ENCODE assay signal across 13 cellular contexts in the genomic region with DNA sequence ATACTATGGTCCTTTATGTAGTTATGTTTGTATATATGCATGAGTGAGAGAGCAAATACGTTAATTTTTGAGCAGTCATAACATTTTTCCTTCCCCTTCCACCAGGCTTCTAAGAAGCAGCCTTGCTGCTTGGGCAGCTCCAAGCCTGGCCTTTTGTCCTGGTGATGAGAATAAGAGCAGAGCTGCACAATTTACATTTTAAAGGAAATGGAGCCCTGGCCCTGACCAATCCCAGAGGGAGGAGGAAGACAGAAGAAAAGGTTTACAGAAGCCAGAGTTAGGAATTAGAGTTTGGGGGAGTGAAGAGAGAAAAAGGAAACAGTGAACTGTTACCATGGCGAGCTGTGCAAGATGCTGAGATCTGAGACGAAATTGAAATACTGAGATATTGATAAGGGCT. TPM values are rescaled to one million over a fixed set of nuclear protein-coding genes. Genes with fewer than 3 reads are reported as not detected.
"Had no signal": no experiment of that assay in that cellular context is flagged by ENCODE, and none has a peak within 500 bp of the region (broad histone marks: within the 10 kb centered on the region; RNA-seq: fewer than 3 reads in every experiment).

No MANE protein-coding gene starts in this region.

- H3K36me3 ChIP-seq: ascending aorta, heart left ventricle, left ventricle myocardium inferior, right lobe of liver, upper lobe of left lung had no signal

- H3K27ac ChIP-seq: ascending aorta, heart left ventricle, left ventricle myocardium inferior, right lobe of liver, upper lobe of left lung had no signal

- H3K4me3 Mint-ChIP-seq: activated T-helper 17 cell treated with anti-CD3 and anti-CD28 coated beads, Interleukin-2, amount 50 U/mL, for 72 hours; dendritic cell treated with granulocyte-macrophage colony-stimulating factor and Interleukin-4, amounts not matched to agents 40 ng/mL and 50 ng/mL, for 4 days; natural killer cell; stimulated activated naive CD8-positive, alpha-beta T cell treated with anti-CD3 and anti-CD28 coated beads, Interleukin-15, amount 100 ng/mL, for 72 hours; T-helper 2 cell treated with Interferon-gamma antibody and Interleukin-4, amounts not matched to agents 5 μg/mL and 100 μg/mL, for 36 hours had no signal

- H3K4me1 Mint-ChIP-seq: activated T-helper 17 cell treated with anti-CD3 and anti-CD28 coated beads, Interleukin-2, amount 50 U/mL, for 72 hours; natural killer cell; stimulated activated naive CD8-positive, alpha-beta T cell treated with anti-CD3 and anti-CD28 coated beads, Interleukin-15, amount 100 ng/mL, for 72 hours had no signal

- H3K27me3 ChIP-seq: ascending aorta, heart left ventricle, right lobe of liver, upper lobe of left lung had no signal

- H3K27ac Mint-ChIP-seq: activated T-helper 17 cell treated with anti-CD3 and anti-CD28 coated beads, Interleukin-2, amount 50 U/mL, for 72 hours; dendritic cell treated with granulocyte-macrophage colony-stimulating factor and Interleukin-4, amounts not matched to agents 40 ng/mL and 50 ng/mL, for 4 days; natural killer cell; stimulated activated naive CD8-positive, alpha-beta T cell treated with anti-CD3 and anti-CD28 coated beads, Interleukin-15, amount 100 ng/mL, for 72 hours; T-helper 2 cell treated with Interferon-gamma antibody and Interleukin-4, amounts not matched to agents 5 μg/mL and 100 μg/mL, for 36 hours had no signal

- H3K9me3 ChIP-seq: right lobe of liver had no signal

- DNase-seq: activated naive CD4-positive, alpha-beta T cell treated with Interleukin-2 at 50 U/mL for 16 hours; activated T-cell treated with anti-CD3 and anti-CD28 coated beads for 4 hours; heart left ventricle; left ventricle myocardium inferior; natural killer cell; right lobe of liver; stimulated activated naive CD8-positive, alpha-beta T cell treated with anti-CD3 and anti-CD28 coated beads, Interleukin-15, amount 100 ng/mL, for 72 hours; SW 1271; upper lobe of left lung had no signal

- H3K4me1 ChIP-seq: ascending aorta, heart left ventricle, left ventricle myocardium inferior, right lobe of liver, upper lobe of left lung had no signal

- H3K4me3 ChIP-seq: ascending aorta, heart left ventricle, left ventricle myocardium inferior, right lobe of liver, upper lobe of left lung had no signal

- H3K27me3 Mint-ChIP-seq: activated T-helper 17 cell treated with anti-CD3 and anti-CD28 coated beads, Interleukin-2, amount 50 U/mL, for 72 hours; dendritic cell treated with granulocyte-macrophage colony-stimulating factor and Interleukin-4, amounts not matched to agents 40 ng/mL and 50 ng/mL, for 4 days; stimulated activated naive CD8-positive, alpha-beta T cell treated with anti-CD3 and anti-CD28 coated beads, Interleukin-15, amount 100 ng/mL, for 72 hours had no signal

- ATAC-seq: activated T-helper 17 cell treated with anti-CD3 and anti-CD28 coated beads, Interleukin-2, amount 50 U/mL, for 72 hours; heart left ventricle; natural killer cell; right lobe of liver; stimulated activated naive CD8-positive, alpha-beta T cell treated with anti-CD3 and anti-CD28 coated beads, Interleukin-15, amount 100 ng/mL, for 72 hours had no signal

- H3K9me3 Mint-ChIP-seq: dendritic cell treated with granulocyte-macrophage colony-stimulating factor and Interleukin-4, amounts not matched to agents 40 ng/mL and 50 ng/mL, for 4 days; natural killer cell had no signal

RNA-seq across cellular contexts. Expression of a gene that starts 25.3 kb away (rescaled TPM):
- total RNA-seq: activated T-helper 17 cell treated with anti-CD3 and anti-CD28 coated beads, Interleukin-2, amount 50 U/mL, for 72 hours had no signal
